ENCODE assay signal across 10 cellular contexts in the genomic region with DNA sequence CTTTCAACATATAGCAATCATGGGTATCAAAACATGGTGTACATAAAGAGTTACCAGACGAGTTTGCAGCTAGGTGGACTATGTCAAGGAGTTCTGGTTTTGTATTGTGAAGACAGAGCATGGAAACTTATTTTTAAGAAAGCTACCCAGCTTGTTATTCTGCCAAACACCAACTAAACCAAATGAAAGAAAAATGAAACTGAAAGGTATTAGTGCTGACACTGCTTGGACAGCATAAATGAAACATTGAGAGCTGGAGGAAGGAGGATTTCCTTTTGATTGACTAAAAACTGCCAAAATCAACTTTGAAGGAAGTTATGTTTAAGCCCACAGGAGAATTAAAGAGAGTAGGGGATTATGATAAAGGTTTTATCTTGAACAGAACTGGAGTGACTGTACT.
DNase-seq lines count a peak whose midpoint lies in the region; ATAC-seq, FAIRE-seq and TF ChIP-seq lines count a peak whose summit lies in the region.
"Had no signal": no experiment of that assay in that cellular context is flagged by ENCODE, and none has a peak within 500 bp of the region (broad histone marks: within the 10 kb centered on the region; RNA-seq: fewer than 3 reads in every experiment).

No MANE protein-coding gene starts in this region.

- CTCF ChIA-PET in CD8-positive, alpha-beta T cell (lab: Charles Lee) = no interaction called here

- TF ChIP-seq POLR2A in lower leg skin (IDR thresholded peaks at IDR 0.05) = no peak

- WGBS in lower leg skin, 2 donors = 12 to 24% methylated on average over 1 of the region's 1 CpG

- in situ Hi-C loops in HAP-1 (cut with MboI; ENCODE audit: low sequenced_read_pairs) = no loop called here

- peak overlapping the region; percentile 7 for H3K27ac Mint-ChIP-seq in CD8-positive, alpha-beta T cell

- H3K9me3 Mint-ChIP-seq in CD8-positive, alpha-beta T cell = no peaks in the 10 kb centered on the region

- TF ChIP-seq CTCF in CD8-positive, alpha-beta T cell (IDR thresholded peaks at IDR 0.05) = no peak
- no peak for TF ChIP-seq CTCF in lower leg skin (IDR thresholded peaks at IDR 0.05)

- H3K4me1 Mint-ChIP-seq in CD8-positive, alpha-beta T cell (ENCODE audit: low read depth) = no peaks in the 10 kb centered on the region

- H3K27me3 ChIP-seq in CD8-positive, alpha-beta T cell (ENCODE audit: insufficient read depth, low read length) = no peaks in the 10 kb centered on the region
- H3K27me3 ChIP-seq in HAP-1 (ENCODE audit: low read depth) = no peaks in the 10 kb centered on the region
- H3K27me3 ChIP-seq: colonic mucosa had no signal

- POLR2A ChIA-PET in CD8-positive, alpha-beta T cell (lab: Charles Lee) = no interaction called here

- no peaks in the 10 kb centered on the region for H3K9me3 ChIP-seq in CD8-positive, alpha-beta T cell (ENCODE audit: low read length)
- no peaks in the 10 kb centered on the region for H3K9me3 ChIP-seq in HAP-1
- H3K9me3 ChIP-seq: colonic mucosa had no signal

- no peak for ATAC-seq in CD8-positive, alpha-beta T cell
- ATAC-seq in HG02763 (IDR thresholded peaks at IDR 0.05; ENCODE audit: unreplicated experiment) (peak; percentile 90), HG03558 (IDR thresholded peaks at IDR 0.05; ENCODE audit: extremely low read depth, unreplicated experiment) (peak; percentile 80)

- no peak for DNase-seq in CD8-positive, alpha-beta T cell
- no peak for DNase-seq in GM19239 (ENCODE audit: insufficient read length, low spot score)
- no peak for DNase-seq in GM19238 (ENCODE audit: insufficient read length, low spot score)
- no peak for DNase-seq in HAP-1 (ENCODE audit: low spot score in 2 of 2)
- DNase-seq in NCI-H146 (lab: John Stamatoyannopoulos, UW) = no peak
- no peak for DNase-seq in lower leg skin (ENCODE audit: low spot score in 2 of 2)
- DNase-seq: colonic mucosa, NCI-H774 had no signal

- no peak overlapping the region for H3K27ac ChIP-seq in CD8-positive, alpha-beta T cell (ENCODE audit: low read depth, low read length)
- H3K27ac ChIP-seq: colonic mucosa had no signal

- intact Hi-C loops in CD8-positive, alpha-beta T cell (cut with DNase I, micrococcal nuclease) = no loop called here
- intact Hi-C loops in lower leg skin (cut with DNase I; ENCODE audit: low total_unique reads) = no loop called here

- H3K36me3 Mint-ChIP-seq in CD8-positive, alpha-beta T cell = no peaks in the 10 kb centered on the region

- no peaks in the 10 kb centered on the region for H3K4me1 ChIP-seq in CD8-positive, alpha-beta T cell (ENCODE audit: insufficient read depth, low read length)
- H3K4me1 ChIP-seq in HAP-1 = no peaks in the 10 kb centered on the region
- H3K4me1 ChIP-seq: colonic mucosa had no signal

- H3K4me3 Mint-ChIP-seq in CD8-positive, alpha-beta T cell = no peak overlapping the region

- FAIRE-seq in GM19239 (lab: Jason Lieb, UNC) = peak; percentile 8

- no peak overlapping the region for H3K4me3 ChIP-seq in CD8-positive, alpha-beta T cell (ENCODE audit: low read depth, low read length)
- H3K4me3 ChIP-seq in HAP-1 (no peak overlapping the region), lower leg skin (ENCODE audit: low read depth, poor library complexity, severe bottlenecking) (no peak overlapping the region)
- H3K4me3 ChIP-seq: colonic mucosa had no signal

- H3K36me3 ChIP-seq in CD8-positive, alpha-beta T cell (ENCODE audit: insufficient read depth, low read length) = no peaks in the 10 kb centered on the region
- no peaks in the 10 kb centered on the region for H3K36me3 ChIP-seq in HAP-1 (replicated peaks)
- H3K36me3 ChIP-seq: colonic mucosa had no signal

- no peaks in the 10 kb centered on the region for H3K27me3 Mint-ChIP-seq in CD8-positive, alpha-beta T cell (ENCODE audit: low read depth)
